ENCODE assay signal across 8 cellular contexts in the genomic region with DNA sequence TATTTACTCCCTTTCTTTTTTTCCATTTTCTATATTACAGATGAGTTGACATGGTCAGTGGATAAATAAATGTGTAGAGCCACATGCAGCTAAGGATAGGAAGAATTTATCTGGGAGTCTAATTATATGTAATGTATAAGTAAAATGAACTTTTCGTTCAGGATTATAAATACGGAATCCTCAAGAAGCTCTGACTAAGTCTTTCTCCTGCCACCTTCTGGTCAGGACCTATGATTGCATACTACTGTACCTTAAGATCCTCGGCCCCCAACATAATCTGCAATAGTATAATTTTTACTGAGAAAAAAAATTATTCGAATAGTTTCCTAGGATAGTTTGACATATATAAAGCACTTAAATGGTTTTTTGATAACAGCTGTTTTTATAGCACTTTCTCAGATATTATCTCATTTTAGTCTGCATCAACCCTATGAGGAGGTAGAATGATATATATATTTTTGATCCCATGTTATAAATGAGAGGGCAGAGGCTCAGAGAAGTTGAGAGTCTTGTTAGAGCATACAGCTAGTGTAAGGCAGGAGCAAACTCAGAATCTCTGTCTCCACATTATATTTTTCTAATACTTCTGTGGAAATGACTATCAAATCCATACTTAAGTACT. TPM values are rescaled to one million over a fixed set of nuclear protein-coding genes. Genes with fewer than 3 reads are reported as not detected.
DNase-seq lines count a peak whose midpoint lies in the region; ATAC-seq and TF ChIP-seq lines count a peak whose summit lies in the region.

No MANE protein-coding gene starts in this region.

- no peak overlapping the region for H3K4me2 ChIP-seq in DND-41 (ENCODE audit: insufficient read depth, low read length)

- intact Hi-C loops in activated CD8-positive, alpha-beta T cell treated with anti-CD3 and anti-CD28 coated beads for 36 hours (cut with micrococcal nuclease) = loop anchor here (5.0 to 10.0 kb wide), 2 partner anchors 383 to 525 kb away; no protein-coding TSS in a partner anchor
- intact Hi-C loops in heart right ventricle (cut with DNase I) = loop anchor here (1.0 to 10.0 kb wide), 8 partner anchors 335 to 535 kb away; a partner anchor contains a TSS

- H3K27ac Mint-ChIP-seq in activated CD8-positive, alpha-beta T cell treated with anti-CD3 and anti-CD28 coated beads for 36 hours = no peak overlapping the region

- peak; percentile 49 for DNase-seq in A172 (ENCODE audit: low spot score)
- DNase-seq in DND-41 = no peak
- DNase-seq in H4 (ENCODE audit: low spot score) = peak; percentile 43
- DNase-seq in M059J (ENCODE audit: low read depth) = peak; percentile 47
- DNase-seq in activated CD8-positive, alpha-beta T cell treated with anti-CD3 and anti-CD28 coated beads for 36 hours = peak; percentile 12
- DNase-seq in heart right ventricle = no peak
- peak; percentile 13 for DNase-seq in smooth muscle cell of the brain vasculature (ENCODE audit: low read depth, low spot score)
- DNase-seq in stimulated activated CD8-positive, alpha-beta memory T cell treated with anti-CD3 and anti-CD28 coated beads, Interleukin-4, amount 100 ng/mL, for 48 hours = no peak

- no peaks in the 10 kb centered on the region for H4K20me1 ChIP-seq in DND-41 (ENCODE audit: insufficient read depth, low read length)

- H3K4me3 ChIP-seq in DND-41 (ENCODE audit: low read depth in 1 of 2, low read length in 2 of 2) = no peak overlapping the region
- H3K4me3 ChIP-seq in heart right ventricle = no peak overlapping the region

- H3K79me2 ChIP-seq in DND-41 (ENCODE audit: insufficient read depth, low read length) = no peaks in the 10 kb centered on the region

- H3K36me3 Mint-ChIP-seq in activated CD8-positive, alpha-beta T cell treated with anti-CD3 and anti-CD28 coated beads for 36 hours (ENCODE audit: low read depth) = no peaks in the 10 kb centered on the region

- H3K36me3 ChIP-seq in DND-41 (ENCODE audit: insufficient read depth, low read length) = no peaks in the 10 kb centered on the region
- peaks cover 0 to 24% (median 0%) of the 10 kb centered on the region in 9 donors for H3K36me3 ChIP-seq in heart right ventricle

- H3K4me1 Mint-ChIP-seq in activated CD8-positive, alpha-beta T cell treated with anti-CD3 and anti-CD28 coated beads for 36 hours (ENCODE audit: low read depth) = no peaks in the 10 kb centered on the region

- WGBS in heart right ventricle, 2 donors = 5 to 9% methylated on average over 4 of the region's 4 CpGs

- H3K4me1 ChIP-seq in DND-41 (ENCODE audit: insufficient read depth, low read length) = no peaks in the 10 kb centered on the region
- no peaks in the 10 kb centered on the region for H3K4me1 ChIP-seq in heart right ventricle

- H2AFZ ChIP-seq in DND-41 (ENCODE audit: low read depth, low read length) = no peak overlapping the region

- POLR2A ChIA-PET in activated CD8-positive, alpha-beta T cell treated with anti-CD3 and anti-CD28 coated beads for 36 hours (lab: Charles Lee) = interaction anchor here (1.3 kb wide), 1 partner anchor 56 kb away, joined by 3 read pairs; no protein-coding TSS in a partner anchor

- H3K9ac ChIP-seq in DND-41 (ENCODE audit: low read depth, low read length) = no peak overlapping the region

- H3K9me3 Mint-ChIP-seq in activated CD8-positive, alpha-beta T cell treated with anti-CD3 and anti-CD28 coated beads for 36 hours = no peaks in the 10 kb centered on the region

- peak; percentile 68 for TF ChIP-seq CTCF in DND-41 (IDR thresholded peaks at IDR 0.05; ENCODE audit: borderline replicate concordance, extremely low read depth, low read length, poor library complexity, severe bottlenecking)
- peak; percentile 83 for TF ChIP-seq CTCF in activated CD8-positive, alpha-beta T cell treated with anti-CD3 and anti-CD28 coated beads for 36 hours (IDR thresholded peaks at IDR 0.05)
- TF ChIP-seq CTCF in heart right ventricle (IDR thresholded peaks at IDR 0.05) = peak; percentile 43 to 84 (median 69)

- CTCF ChIA-PET in activated CD8-positive, alpha-beta T cell treated with anti-CD3 and anti-CD28 coated beads for 36 hours (lab: Charles Lee) = interaction anchor here (0.5 to 5.0 kb wide), 49 partner anchors 10 to 532 kb away, joined by 3 to 57 read pairs (median 4); a partner anchor contains a TSS

- H3K27me3 Mint-ChIP-seq in activated CD8-positive, alpha-beta T cell treated with anti-CD3 and anti-CD28 coated beads for 36 hours = no peaks in the 10 kb centered on the region

- no peaks in the 10 kb centered on the region for H3K27me3 ChIP-seq in DND-41 (ENCODE audit: insufficient read depth, low read length, poor library complexity)
- H3K27me3 ChIP-seq in heart right ventricle = no peaks in the 10 kb centered on the region

- ATAC-seq in DND-41 (ENCODE audit: insufficient read depth, low read depth) (peak; percentile 85), heart right ventricle (peak in 3 of 8 donors; percentile 42 to 65 (median 55))
- ATAC-seq in activated CD8-positive, alpha-beta T cell treated with anti-CD3 and anti-CD28 coated beads for 36 hours = peak; percentile 88

- no peak overlapping the region for H3K4me3 Mint-ChIP-seq in activated CD8-positive, alpha-beta T cell treated with anti-CD3 and anti-CD28 coated beads for 36 hours

- no peak overlapping the region for H3K27ac ChIP-seq in DND-41 (ENCODE audit: low read length)
- H3K27ac ChIP-seq in heart right ventricle = no peak overlapping the region

- H3K9me3 ChIP-seq in DND-41 (ENCODE audit: insufficient read depth, low read length, severe bottlenecking) (no peaks in the 10 kb centered on the region), heart right ventricle (no peaks in the 10 kb centered on the region)

RNA-seq across cellular contexts. Expression of a gene that starts 36.1 kb away (rescaled TPM):
- total RNA-seq in A172 (2014; rRNA removed; shearing (Covaris generic)) = 88.9 and 94.5 TPM in 2 replicates
- total RNA-seq in H4 (2014; rRNA removed; shearing (Covaris generic)) = 49.8 and 90.9 TPM in 2 replicates
- 57.5 and 71.1 TPM in 2 replicates for total RNA-seq in M059J (2014; rRNA removed; shearing (Covaris generic))
- total RNA-seq in activated CD8-positive, alpha-beta T cell treated with anti-CD3 and anti-CD28 coated beads for 36 hours = 10 to 100 TPM; 23.2 to 25.1 TPM
- 10 to 100 TPM; 22.3 to 34.3 (median 28.2) TPM for total RNA-seq in heart right ventricle
- 10 to 100 TPM; 14.7 to 23.9 TPM for polyA plus RNA-seq in heart right ventricle

RNA-seq across cellular contexts. Expression of a gene that starts 56.6 kb away (rescaled TPM):
- total RNA-seq in A172 (2014; rRNA removed; shearing (Covaris generic)) = 7.0 and 11.1 TPM in 2 replicates
- 3.9 and 4.9 TPM in 2 replicates for total RNA-seq in H4 (2014; rRNA removed; shearing (Covaris generic))
- total RNA-seq in M059J (2014; rRNA removed; shearing (Covaris generic)) = 5.6 and 8.7 TPM in 2 replicates
- 1 to 10 TPM; 3.8 to 4.7 TPM for total RNA-seq in activated CD8-positive, alpha-beta T cell treated with anti-CD3 and anti-CD28 coated beads for 36 hours
- 10 to 100 TPM in 1 of 10 donors, 1 to 10 TPM in 9; 3.7 to 10.7 (median 6.4) TPM for total RNA-seq in heart right ventricle
- 1 to 10 TPM; 2.0 to 3.3 TPM for polyA plus RNA-seq in heart right ventricle

Comparison
In these comparisons a context has a peak if more than half of its experiments do, and no peak if none do; other contexts are left out.
1. DNase-seq: peak in A172 (single experiment), H4 (single experiment), M059J (single experiment), activated CD8-positive, alpha-beta T cell treated with anti-CD3 and anti-CD28 coated beads for 36 hours (single experiment) and smooth muscle cell of the brain vasculature (single experiment); none in DND-41 (single experiment), heart right ventricle (0 of 2) and stimulated activated CD8-positive, alpha-beta memory T cell treated with anti-CD3 and anti-CD28 coated beads, Interleukin-4, amount 100 ng/mL, for 48 hours (single experiment).
2. Peak in every context shown above with its lines, with median percentiles within 50 percentile points of each other: CTCF ChIP-seq.